Comparison of ENCODE assay signal across 6 cellular contexts in the genomic region with DNA sequence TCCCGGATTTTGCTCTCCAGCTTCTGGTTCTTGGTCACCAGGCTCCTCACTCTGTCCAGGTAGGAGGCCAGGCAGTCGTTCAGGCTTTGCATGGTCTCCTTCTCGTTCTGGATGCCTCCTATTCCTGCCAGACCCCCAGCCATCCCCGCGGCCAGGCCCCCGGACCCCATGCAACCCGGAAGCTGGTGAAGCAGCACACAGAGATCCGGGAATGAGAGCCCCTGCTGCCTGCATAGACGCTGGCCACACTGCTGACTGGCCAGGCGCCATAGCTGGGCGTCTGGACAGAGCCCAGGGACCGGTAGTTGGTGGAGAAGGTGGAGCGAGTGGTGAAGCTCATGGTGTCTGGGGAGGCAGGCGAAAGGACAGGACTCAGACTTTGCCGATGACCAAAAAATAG. TPM values are rescaled to one million over a fixed set of nuclear protein-coding genes. Genes with fewer than 3 reads are reported as not detected.
A peak's percentile ranks its signal among the peaks of the same experiment; 100 is the strongest.
DNase-seq lines count a peak whose midpoint lies in the region; ATAC-seq, FAIRE-seq and TF ChIP-seq lines count a peak whose summit lies in the region.
"Not testable (repeated sequence)": the region's sequence is repeated elsewhere in the genome, so short reads cannot be mapped to it uniquely, and the experiment has no call there.
"Had no signal": no experiment of that assay in that cellular context is flagged by ENCODE, and none has a peak within 500 bp of the region (broad histone marks: within the 10 kb centered on the region; RNA-seq: fewer than 3 reads in every experiment).

No MANE protein-coding gene starts in this region.

- H3K27ac Mint-ChIP-seq in dendritic cell treated with granulocyte-macrophage colony-stimulating factor and Interleukin-4, amounts not matched to agents 40 ng/mL and 50 ng/mL, for 4 days = peak overlapping the region; percentile 52

- TF ChIP-seq EP300 in K562 (IDR thresholded peaks at IDR 0.05; ENCODE audit: low read length) = not testable (repeated sequence)

- peaks cover 38% of the 10 kb centered on the region for H3K4me1 ChIP-seq in OCI-LY3 (ENCODE audit: low read length)
- H3K4me1 ChIP-seq in K562 (replicated peaks in 1 of 2; ENCODE audit: control insufficient read depth in 2 of 2, insufficient read depth in 2 of 2, low read length in 2 of 2); kidney (ENCODE audit: control insufficient read depth in 1 of 2, insufficient read depth in 1 of 2, low read depth in 1 of 2, low read length in 2 of 2); neuronal stem cell (ENCODE audit: control insufficient read depth in 2 of 2, insufficient read depth in 1 of 2, low read depth in 1 of 2, low read length in 2 of 2): not testable (repeated sequence)

- not testable (repeated sequence) for H3K4me3 ChIP-seq in OCI-LY3 (ENCODE audit: low read length); K562; kidney (ENCODE audit: low read length in 2 of 2); neuronal stem cell (ENCODE audit: low read length in 2 of 2)

- peak overlapping the region; percentile 36; the same call in 1 of the 2 replicates for H3K4me2 ChIP-seq in OCI-LY3 (ENCODE audit: low read length)
- H3K4me2 ChIP-seq in K562 (ENCODE audit: insufficient read depth, low read length) = not testable (repeated sequence)
- H3K4me2 ChIP-seq in neuronal stem cell (ENCODE audit: insufficient read depth, low read length, poor library complexity, severe bottlenecking) = peak overlapping the region; percentile 11

- not testable (repeated sequence) for H3K36me3 Mint-ChIP-seq in dendritic cell treated with granulocyte-macrophage colony-stimulating factor and Interleukin-4, amounts not matched to agents 40 ng/mL and 50 ng/mL, for 4 days (ENCODE audit: low read depth)

- POLR2A ChIA-PET in K562 (lab: Yijun Ruan, JAX) = interaction anchor here (0.6 to 1.8 kb wide), 3 partner anchors 10 to 131 kb away, joined by 3 to 5 read pairs (median 3); no protein-coding TSS in a partner anchor

- not testable (repeated sequence) for ATAC-seq in K562

- not testable (repeated sequence) for H3K18ac ChIP-seq in neuronal stem cell (ENCODE audit: low read length)

- H3K27me3 ChIP-seq in OCI-LY3 (ENCODE audit: low read depth, low read length); K562 (ENCODE audit: control insufficient read depth in 2 of 2, insufficient read depth in 2 of 2, low read length in 2 of 2); neuronal stem cell (ENCODE audit: control insufficient read depth in 3 of 3, insufficient read depth in 3 of 3, low read depth in 1 of 3, low read length in 3 of 3): not testable (repeated sequence)

- not testable (repeated sequence) for DNase-seq in K562 (ENCODE audit: extremely low read depth in 1 of 4, low spot score in 3 of 4); neuronal stem cell (ENCODE audit: low spot score)
- DNase-seq in kidney = peak; percentile 70

- not testable (repeated sequence) for H3K79me1 ChIP-seq in neuronal stem cell (ENCODE audit: low read depth, low read length)

- H2AFZ ChIP-seq in OCI-LY3 (ENCODE audit: low read depth, low read length); neuronal stem cell (ENCODE audit: low read length): not testable (repeated sequence)
- 0 out of 2 replicates have a peak overlapping the region, but pooled peaks have one; percentile 18 for H2AFZ ChIP-seq in K562 (ENCODE audit: low read depth, low read length)

- H4K20me1 ChIP-seq in OCI-LY3 (ENCODE audit: insufficient read depth, low read length); K562 (replicated peaks; ENCODE audit: control insufficient read depth, insufficient read depth, low read length): not testable (repeated sequence)

- not testable (repeated sequence) for H3K9me3 ChIP-seq in OCI-LY3 (ENCODE audit: insufficient read depth, low read length); K562 (replicated peaks; ENCODE audit: control insufficient read depth, insufficient read depth, low read depth, low read length); kidney (ENCODE audit: control insufficient read depth in 1 of 2, low read length in 2 of 2); neuronal stem cell (replicated peaks in 1 of 2; ENCODE audit: control insufficient read depth in 2 of 2, insufficient read depth in 1 of 2, low read depth in 1 of 2, low read length in 2 of 2)

- not testable (repeated sequence) for TF ChIP-seq POLR2A in K562 (conservative IDR thresholded peaks at IDR 0.05)

- not testable (repeated sequence) for H3K23ac ChIP-seq in neuronal stem cell (ENCODE audit: low read depth, low read length, poor library complexity)

- not testable (repeated sequence) for TF ChIP-seq CTCF in OCI-LY3 (IDR thresholded peaks at IDR 0.05; ENCODE audit: low read depth, low read length); K562 (IDR thresholded peaks at IDR 0.05 in 2 of 3, conservative IDR thresholded peaks at IDR 0.05 in 1 of 3; ENCODE audit: insufficient read depth in 2 of 3, low read depth in 1 of 3, low read length in 3 of 3); kidney (IDR thresholded peaks at IDR 0.05; ENCODE audit: borderline replicate concordance, extremely low read depth, insufficient read depth)

- in situ Hi-C loops in K562 (cut with MboI) = not testable (repeated sequence)

- H3K4me3 Mint-ChIP-seq in dendritic cell treated with granulocyte-macrophage colony-stimulating factor and Interleukin-4, amounts not matched to agents 40 ng/mL and 50 ng/mL, for 4 days = not testable (repeated sequence)

- not testable (repeated sequence) for H3K4ac ChIP-seq in neuronal stem cell (ENCODE audit: low read length)

- H3K9ac ChIP-seq in OCI-LY3 (ENCODE audit: low read length); K562 (ENCODE audit: insufficient read depth in 1 of 2, low read depth in 2 of 2, low read length in 2 of 2); kidney (ENCODE audit: low read length in 2 of 2); neuronal stem cell (ENCODE audit: low read depth, low read length, poor library complexity): not testable (repeated sequence)

- WGBS in K562 (ENCODE audit: insufficient coverage, low coverage, missing lambda C conversion rate) = 39% methylated on average over 14 of the region's 15 CpGs
- no CpG with 5 or more reads among the region's 15 CpGs for WGBS in neuronal stem cell (ENCODE audit: extremely low coverage in 2 of 2, insufficient read length in 2 of 2, insufficient replicate concordance in 1 of 2), 2 donors

- H3K14ac ChIP-seq in neuronal stem cell (ENCODE audit: low read length) = not testable (repeated sequence)

- H2BK12ac ChIP-seq in neuronal stem cell (ENCODE audit: low read length) = not testable (repeated sequence)

- intact Hi-C loops in K562 (cut with micrococcal nuclease); dendritic cell treated with granulocyte-macrophage colony-stimulating factor and Interleukin-4, amounts not matched to agents 40 ng/mL and 50 ng/mL, for 4 days (cut with micrococcal nuclease); kidney (cut with DNase I): not testable (repeated sequence)

- H2BK15ac ChIP-seq in neuronal stem cell (ENCODE audit: low read length) = not testable (repeated sequence)

- H4K91ac ChIP-seq in neuronal stem cell (ENCODE audit: low read depth, low read length, poor library complexity) = not testable (repeated sequence)

- not testable (repeated sequence) for H3K9me3 Mint-ChIP-seq in dendritic cell treated with granulocyte-macrophage colony-stimulating factor and Interleukin-4, amounts not matched to agents 40 ng/mL and 50 ng/mL, for 4 days

- H3K9me1 ChIP-seq in K562 (ENCODE audit: control insufficient read depth, insufficient read depth, low read length) = not testable (repeated sequence)

- CTCF ChIA-PET in K562 (lab: Yijun Ruan, JAX; ENCODE audit: low intra/inter-chr PET ratio) = not testable (repeated sequence)

- H3K4me1 Mint-ChIP-seq in dendritic cell treated with granulocyte-macrophage colony-stimulating factor and Interleukin-4, amounts not matched to agents 40 ng/mL and 50 ng/mL, for 4 days (ENCODE audit: low read depth) = peaks cover 29% of the 10 kb centered on the region

- not testable (repeated sequence) for FAIRE-seq in K562 (lab: Jason Lieb, UNC); kidney (lab: Jason Lieb, UNC)

- not testable (repeated sequence) for H3K36me3 ChIP-seq in OCI-LY3 (replicated peaks; ENCODE audit: low read depth, low read length); K562 (ENCODE audit: control insufficient read depth, insufficient read depth, low read length); kidney (ENCODE audit: control insufficient read depth in 1 of 2, insufficient read depth in 2 of 2, low read length in 2 of 2); neuronal stem cell (replicated peaks in 1 of 2; ENCODE audit: control insufficient read depth in 2 of 2, insufficient read depth in 2 of 2, low read length in 2 of 2)

- H2AK5ac ChIP-seq in neuronal stem cell (ENCODE audit: low read depth, low read length) = not testable (repeated sequence)

- not testable (repeated sequence) for H3K27me3 Mint-ChIP-seq in dendritic cell treated with granulocyte-macrophage colony-stimulating factor and Interleukin-4, amounts not matched to agents 40 ng/mL and 50 ng/mL, for 4 days

- TF ChIP-seq RAD21 in K562 (CRISPR knock-in tag; conservative IDR thresholded peaks at IDR 0.05 in 1 of 2, IDR thresholded peaks at IDR 0.05 in 1 of 2) = not testable (repeated sequence)

- BruUV-seq in K562 (replicated peaks; lab: Mats Ljungman, UMichigan) = not testable (repeated sequence)

- H4K8ac ChIP-seq in neuronal stem cell (ENCODE audit: low read depth, low read length) = not testable (repeated sequence)

- H2BK5ac ChIP-seq in neuronal stem cell (ENCODE audit: low read length) = not testable (repeated sequence)

- H3K79me2 ChIP-seq in OCI-LY3 (ENCODE audit: low read length); K562 (ENCODE audit: control insufficient read depth, insufficient read depth, low read length): not testable (repeated sequence)

- not testable (repeated sequence) for H2BK120ac ChIP-seq in neuronal stem cell (ENCODE audit: low read depth, low read length)

- H3K27ac ChIP-seq in OCI-LY3 (ENCODE audit: low read length); K562 (ENCODE audit: extremely low read depth, low read depth, low read length); kidney (ENCODE audit: low read depth in 2 of 2, low read length in 2 of 2); neuronal stem cell (replicated peaks; ENCODE audit: low read length): not testable (repeated sequence)

RNA-seq across cellular contexts. Expression of a gene that starts 8.4 kb away (rescaled TPM):
- 13.1 and 19.3 TPM in 2 replicates for total RNA-seq in K562 (2011; cell fraction: chromatin; rRNA removed; ENCODE audit: low replicate concordance)
- 5.2 and 7.5 TPM in 2 replicates for total RNA-seq in K562 (2011; cell fraction: nucleolus; rRNA removed)
- 11.4 and 18.4 TPM in 2 replicates for total RNA-seq in K562 (2011; cell fraction: nucleoplasm; rRNA removed)
- total RNA-seq in K562 (2014; rRNA removed) (36.2 and 38.5 TPM in 2 replicates), K562 (2014; rRNA removed; fragmentation: Illumina TruSeq; extraction: Trizol) (39.9 and 43.8 TPM in 2 replicates), K562 (2015; rRNA removed; fragmentation: Illumina TruSeq; extraction: Trizol) (30.3 and 32.0 TPM in 2 replicates), K562 (2021) (32.7 and 35.1 TPM in 2 replicates), kidney (15.3 TPM)
- polyA plus RNA-seq in K562 (2011; rRNA removed) (14.7 and 19.4 TPM in 2 replicates), K562 (2014; fragmentation: Illumina TruSeq; extraction: Trizol) (33.4 and 37.9 TPM in 2 replicates), K562 (2014; fragmentation: Nextera tagmentation; extraction: Ambion mirVana) (100 to 1,000 TPM in 1 of 2 experiments, 10 to 100 TPM in 1; 98.7 to 108 TPM), K562 (2014; rRNA removed) (19.7 and 22.3 TPM in 2 replicates), kidney (ENCODE audit: insufficient read depth, low read depth, low replicate concordance) (14.8 TPM)
- polyA plus RNA-seq in K562 (2011; cell fraction: cytosol; rRNA removed) = 9.1 and 12.6 TPM in 2 replicates
- polyA plus RNA-seq in K562 (2011; cell fraction: nucleus; rRNA removed) = 3.9 and 4.9 TPM in 2 replicates
- 25.7 and 49.8 TPM in 2 replicates for polyA plus RNA-seq in K562 (2012)
- 12.6 and 14.4 TPM in 2 replicates for polyA minus RNA-seq in K562 (2011; rRNA and poly(A)+ RNA removed)
- polyA minus RNA-seq in K562 (2011; cell fraction: cytosol; rRNA and poly(A)+ RNA removed) = 2.7 and 13.5 TPM in 2 replicates
- 7.7 and 9.8 TPM in 2 replicates for polyA minus RNA-seq in K562 (2011; cell fraction: nucleus; rRNA and poly(A)+ RNA removed)
- 17.8 TPM for polyA plus RNA-seq in neuronal stem cell (2013, experiment 1 of 2)
- polyA plus RNA-seq in neuronal stem cell (2013, experiment 2 of 2) = 20.3 TPM

RNA-seq across cellular contexts. Expression of a gene that starts 19.6 kb away (rescaled TPM):
- 0.67 and 2.7 TPM in 2 replicates for total RNA-seq in K562 (2011; cell fraction: chromatin; rRNA removed; ENCODE audit: low replicate concordance)
- total RNA-seq in K562 (2011; cell fraction: nucleolus; rRNA removed) = 0.13 and 0.33 TPM in 2 replicates
- total RNA-seq in K562 (2011; cell fraction: nucleoplasm; rRNA removed) = 0.22 and 0.31 TPM in 2 replicates
- total RNA-seq in K562 (2014; rRNA removed) (0.04 TPM in 1 of 2 replicates, not detected in the other), K562 (2014; rRNA removed; fragmentation: Illumina TruSeq; extraction: Trizol) (0.26 and 0.36 TPM in 2 replicates), K562 (2015; rRNA removed; fragmentation: Illumina TruSeq; extraction: Trizol) (0.04 and 0.47 TPM in 2 replicates), K562 (2021) (0.47 and 0.89 TPM in 2 replicates), kidney (27.6 TPM)
- polyA plus RNA-seq in K562 (2011; rRNA removed) (0.07 and 0.24 TPM in 2 replicates), K562 (2014; fragmentation: Illumina TruSeq; extraction: Trizol) (0.03 and 0.04 TPM in 2 replicates), K562 (2014; fragmentation: Nextera tagmentation; extraction: Ambion mirVana) (under 1 TPM; 0.01 to 0.08 TPM), K562 (2014; rRNA removed) (0.05 and 0.09 TPM in 2 replicates), kidney (ENCODE audit: insufficient read depth, low read depth, low replicate concordance) (3.2 TPM)
- 0.03 TPM in 1 of 2 replicates, not detected in the other for polyA plus RNA-seq in K562 (2011; cell fraction: cytosol; rRNA removed)
- 0.10 and 0.17 TPM in 2 replicates for polyA plus RNA-seq in K562 (2011; cell fraction: nucleus; rRNA removed)
- 0.17 and 0.38 TPM in 2 replicates for polyA plus RNA-seq in K562 (2012)
- 0.60 and 0.87 TPM in 2 replicates for polyA minus RNA-seq in K562 (2011; rRNA and poly(A)+ RNA removed)
- not detected in 2 replicates for polyA minus RNA-seq in K562 (2011; cell fraction: cytosol; rRNA and poly(A)+ RNA removed)
- polyA minus RNA-seq in K562 (2011; cell fraction: nucleus; rRNA and poly(A)+ RNA removed) = 0.78 and 1.1 TPM in 2 replicates
- polyA plus RNA-seq in neuronal stem cell (2013, experiment 1 of 2) = 0.71 TPM
- polyA plus RNA-seq in neuronal stem cell (2013, experiment 2 of 2) = 0.80 TPM
- polyA plus RNA-seq: CD8-positive, alpha-beta memory T cell had no signal
